Comparison of ENCODE assay signal across 23 cellular contexts in genomic region chr13:76336889-76337844, GRCh38.
"Had no signal": no experiment of that assay in that cellular context is flagged by ENCODE, and none has a peak within 500 bp of the region (broad histone marks: within the 10 kb centered on the region; RNA-seq: fewer than 3 reads in every experiment).

No MANE protein-coding gene starts in this region.

- H3K4me3 Mint-ChIP-seq: activated naive CD4-positive, alpha-beta T cell treated with anti-CD3 and anti-CD28 coated beads for 36 hours; activated naive CD8-positive, alpha-beta T cell treated with anti-CD3 and anti-CD28 coated beads, Interleukin-2, amount 10 ng/mL, durations not matched to agents 7 days and 5 days; activated T-cell treated with anti-CD3 and anti-CD28 coated beads, Interleukin-2, amount 50 U/mL, for 72 hours; memory B cell; nephron; stimulated activated naive CD8-positive, alpha-beta T cell treated with anti-CD3 and anti-CD28 coated beads, Interleukin-15, Interleukin-2, amounts not matched to agents 100 ng/mL and 50 ng/mL, for 24 hours; T-helper 1 cell treated with Interleukin-12 subunit alpha and Interleukin-12 subunit beta and Interleukin-4 antibody, amounts not matched to agents 30 μg/mL and 1 μg/mL, for 36 hours had no signal

- H3K4me1 ChIP-seq: prostate gland had no signal

- H3K4me1 Mint-ChIP-seq: activated naive CD8-positive, alpha-beta T cell treated with anti-CD3 and anti-CD28 coated beads, Interleukin-2, amount 10 ng/mL, durations not matched to agents 7 days and 5 days; memory B cell had no signal

- H3K27ac Mint-ChIP-seq: activated naive CD4-positive, alpha-beta T cell treated with anti-CD3 and anti-CD28 coated beads for 36 hours; activated naive CD8-positive, alpha-beta T cell treated with anti-CD3 and anti-CD28 coated beads, Interleukin-2, amount 10 ng/mL, durations not matched to agents 7 days and 5 days; activated T-cell treated with anti-CD3 and anti-CD28 coated beads, Interleukin-2, amount 50 U/mL, for 72 hours; memory B cell; nephron; stimulated activated naive CD8-positive, alpha-beta T cell treated with anti-CD3 and anti-CD28 coated beads, Interleukin-15, Interleukin-2, amounts not matched to agents 100 ng/mL and 50 ng/mL, for 24 hours; T-helper 1 cell treated with Interleukin-12 subunit alpha and Interleukin-12 subunit beta and Interleukin-4 antibody, amounts not matched to agents 30 μg/mL and 1 μg/mL, for 36 hours had no signal

- H3K27ac ChIP-seq: epithelial cell of prostate, neutrophil, ovary, prostate gland, skin epidermis, tibial artery had no signal

- H3K27me3 Mint-ChIP-seq: activated naive CD8-positive, alpha-beta T cell treated with anti-CD3 and anti-CD28 coated beads, Interleukin-2, amount 10 ng/mL, durations not matched to agents 7 days and 5 days; memory B cell; stimulated activated naive CD8-positive, alpha-beta T cell treated with anti-CD3 and anti-CD28 coated beads, Interleukin-15, Interleukin-2, amounts not matched to agents 100 ng/mL and 50 ng/mL, for 24 hours had no signal

- H3K9me3 ChIP-seq: neutrophil, ovary, prostate gland, tibial artery had no signal

- H3K36me3 ChIP-seq: neutrophil, ovary, prostate gland, tibial artery had no signal

- H3K4me3 ChIP-seq: ovary, prostate gland, skin epidermis, tibial artery had no signal

- H3K9me3 Mint-ChIP-seq: activated naive CD4-positive, alpha-beta T cell treated with anti-CD3 and anti-CD28 coated beads for 36 hours; activated naive CD8-positive, alpha-beta T cell treated with anti-CD3 and anti-CD28 coated beads, Interleukin-2, amount 10 ng/mL, durations not matched to agents 7 days and 5 days; activated T-cell treated with anti-CD3 and anti-CD28 coated beads, Interleukin-2, amount 50 U/mL, for 72 hours; memory B cell; stimulated activated naive CD8-positive, alpha-beta T cell treated with anti-CD3 and anti-CD28 coated beads, Interleukin-15, Interleukin-2, amounts not matched to agents 100 ng/mL and 50 ng/mL, for 24 hours; T-helper 1 cell treated with Interleukin-12 subunit alpha and Interleukin-12 subunit beta and Interleukin-4 antibody, amounts not matched to agents 30 μg/mL and 1 μg/mL, for 36 hours had no signal

- H3K36me3 Mint-ChIP-seq: activated naive CD8-positive, alpha-beta T cell treated with anti-CD3 and anti-CD28 coated beads, Interleukin-2, amount 10 ng/mL, durations not matched to agents 7 days and 5 days; memory B cell had no signal

- H3K27me3 ChIP-seq: neutrophil, ovary, tibial artery had no signal

- DNase-seq: activated CD4-positive, alpha-beta T cell treated with anti-CD3 and anti-CD28 coated beads for 4 hours; activated CD4-positive, alpha-beta T cell treated with anti-CD3 and anti-CD28 coated beads, Interleukin-2, amount 50 U/mL, for 48 hours; activated CD4-positive, CD25-positive, alpha-beta regulatory T cell; activated effector memory CD4-positive, alpha-beta T cell treated with Interleukin-2 at 50 U/mL for 16 hours; activated naive CD4-positive, alpha-beta T cell treated with anti-CD3 and anti-CD28 coated beads for 36 hours; activated naive CD8-positive, alpha-beta T cell treated with anti-CD3 and anti-CD28 coated beads, Interleukin-2, amount 10 ng/mL, durations not matched to agents 7 days and 5 days; activated T-cell treated with anti-CD3 and anti-CD28 coated beads, Interleukin-2, amount 50 U/mL, for 72 hours; amniotic stem cell; cortex of kidney; head of caudate nucleus; ovary; stimulated activated CD4-positive, alpha-beta T cell treated with anti-CD3 and anti-CD28 coated beads, Interleukin-1b, Interleukin-23, amount 100 ng/mL, for 48 hours; substantia nigra; T1000; tibial artery had no signal

- ATAC-seq: activated T-cell treated with anti-CD3 and anti-CD28 coated beads, Interleukin-2, amount 50 U/mL, for 72 hours had no signal
